ENCODE assay signal across 1 cellular context in genomic region chr9:127937383-127938297, GRCh38.
TF ChIP-seq lines count a peak whose summit lies in the region.

Gene DPM2 (minus strand): TSS chr9:127937854. CDS start chr9:127937820, 34 bp downstream.

TF ChIP-seq in K562, 482 proteins besides CTCF, POLR2A, EP300 and RAD21 (continued from another document and continues in another):
- TF ChIP-seq ZFP1 (CRISPR knock-in tag; IDR thresholded peaks at IDR 0.05) (no peak), PCBP2 (IDR thresholded peaks at IDR 0.05; ENCODE audit: low read depth, low read length, poor library complexity, severe bottlenecking) (no peak), DACH1 (IDR thresholded peaks at IDR 0.05; ENCODE audit: partially characterized antibody) (no peak), RBM39 (optimal IDR thresholded peaks at IDR 0.05; ENCODE audit: low read depth, low read length) (no peak), ZNF197 (CRISPR knock-in tag; IDR thresholded peaks at IDR 0.05; ENCODE audit: low read depth) (no peak), ARHGAP35 (IDR thresholded peaks at IDR 0.05; ENCODE audit: partially characterized antibody) (no peak), ZNF586 (CRISPR knock-in tag; conservative IDR thresholded peaks at IDR 0.05) (no peak), ZNF398 (CRISPR knock-in tag; IDR thresholded peaks at IDR 0.05) (no peak), PHF8 (IDR thresholded peaks at IDR 0.05; ENCODE audit: borderline replicate concordance, low read length) (peak; percentile 77; the same call in 1 of the 2 replicates), ILK (tag; IDR thresholded peaks at IDR 0.05; ENCODE audit: borderline replicate concordance, low read depth) (no peak), MEIS2 (IDR thresholded peaks at IDR 0.05; ENCODE audit: partially characterized antibody) (no peak), ZNF507 (tag; conservative IDR thresholded peaks at IDR 0.05) (no peak), TFE3 (CRISPR knock-in tag; IDR thresholded peaks at IDR 0.05) (no peak), RB1 (IDR thresholded peaks at IDR 0.05; ENCODE audit: low read depth) (no peak), SFPQ (IDR thresholded peaks at IDR 0.05; ENCODE audit: low read depth, low read length) (no peak), ARID2 (IDR thresholded peaks at IDR 0.05) (no peak), CAMTA2 (CRISPR knock-in tag; conservative IDR thresholded peaks at IDR 0.05) (no peak), FOS (IDR thresholded peaks at IDR 0.05; ENCODE audit: extremely low read depth, insufficient read length) (no peak), ZNF644 (tag; IDR thresholded peaks at IDR 0.05; ENCODE audit: low read depth) (no peak), TEAD4 (IDR thresholded peaks at IDR 0.05; ENCODE audit: low read length) (no peak), TEAD4 (CRISPR knock-in tag; IDR thresholded peaks at IDR 0.05; ENCODE audit: borderline replicate concordance) (no peak), TGIF2 (CRISPR knock-in tag; IDR thresholded peaks at IDR 0.05) (no peak), DPF2 (IDR thresholded peaks at IDR 0.05) (no peak), PTTG1 (tag; IDR thresholded peaks at IDR 0.05; ENCODE audit: low read depth) (no peak), ZHX1 (conservative IDR thresholded peaks at IDR 0.05; ENCODE audit: low read length) (no peak), FOXK1 (CRISPR knock-in tag; IDR thresholded peaks at IDR 0.05; ENCODE audit: borderline replicate concordance) (no peak), NCOA6 (IDR thresholded peaks at IDR 0.05) (no peak), DDX20 (tag; IDR thresholded peaks at IDR 0.05; ENCODE audit: low read depth) (no peak), FOXP1 (CRISPR knock-in tag; IDR thresholded peaks at IDR 0.05) (peak; percentile 68; the same call in 1 of the 2 replicates), TFAM (CRISPR knock-in tag; conservative IDR thresholded peaks at IDR 0.05) (no peak), ZEB2 (IDR thresholded peaks at IDR 0.05) (no peak), ETV5 (CRISPR knock-in tag; IDR thresholded peaks at IDR 0.05; ENCODE audit: low read depth) (peak; percentile 72; the same call in 1 of the 2 replicates), ERF (CRISPR knock-in tag; IDR thresholded peaks at IDR 0.05) (no peak), RFX5 (IDR thresholded peaks at IDR 0.05; ENCODE audit: low read depth, low read length) (no peak), C11orf30 (IDR thresholded peaks at IDR 0.05; ENCODE audit: low read depth) (no peak), GTF2F1 (IDR thresholded peaks at IDR 0.05; ENCODE audit: low read depth, low read length) (no peak), ID3 (CRISPR knock-in tag; IDR thresholded peaks at IDR 0.05) (no peak), ID3 (tag; IDR thresholded peaks at IDR 0.05) (no peak), MED1 (CRISPR knock-in tag; IDR thresholded peaks at IDR 0.05; ENCODE audit: borderline replicate concordance) (no peak), SRSF3 (IDR thresholded peaks at IDR 0.05; ENCODE audit: insufficient read depth, low read length) (no peak), ZNF354B (CRISPR knock-in tag; IDR thresholded peaks at IDR 0.05) (no peak), CUX1 (CRISPR knock-in tag; IDR thresholded peaks at IDR 0.05) (no peak), ETS1 (conservative IDR thresholded peaks at IDR 0.05; ENCODE audit: control insufficient read depth, low read depth, low read length) (peak; percentile 96), ELF4 (CRISPR knock-in tag; IDR thresholded peaks at IDR 0.05) (peak; percentile 87), ZNF224 (CRISPR knock-in tag; IDR thresholded peaks at IDR 0.05) (no peak), HNRNPH1 (optimal IDR thresholded peaks at IDR 0.05; ENCODE audit: low read depth, low read length) (no peak), ZNF263 (CRISPR knock-in tag; IDR thresholded peaks at IDR 0.05; ENCODE audit: borderline replicate concordance) (no peak), CBFA2T2 (conservative IDR thresholded peaks at IDR 0.05) (no peak), GABPB1 (CRISPR knock-in tag; IDR thresholded peaks at IDR 0.05) (peak; percentile 99), TBP (optimal IDR thresholded peaks at IDR 0.05; ENCODE audit: low read depth, low read length) (peak; percentile 57), ZNF707 (CRISPR knock-in tag; conservative IDR thresholded peaks at IDR 0.05) (no peak), SNIP1 (IDR thresholded peaks at IDR 0.05; ENCODE audit: low read depth) (no peak), BCL6 (CRISPR knock-in tag; IDR thresholded peaks at IDR 0.05) (no peak), ZC3H11A (IDR thresholded peaks at IDR 0.05; ENCODE audit: low read depth, low read length) (0 out of 2 replicates have a peak, but pooled peaks have one; percentile 40), HBP1 (CRISPR knock-in tag; IDR thresholded peaks at IDR 0.05) (no peak), E2F3 (CRISPR knock-in tag; IDR thresholded peaks at IDR 0.05) (no peak), MCM2 (IDR thresholded peaks at IDR 0.05; ENCODE audit: low read depth) (no peak), MBD2 (IDR thresholded peaks at IDR 0.05; ENCODE audit: borderline replicate concordance, low read depth) (peak; percentile 76), KDM4B (IDR thresholded peaks at IDR 0.05; ENCODE audit: borderline replicate concordance in 2 of 2, low read depth in 1 of 2) (peak in 1 of 2 experiments; percentile 97; a peak in 2 of 4 replicates), SAFB (IDR thresholded peaks at IDR 0.05; ENCODE audit: borderline replicate concordance, low read depth, low read length) (no peak), NFATC3 (IDR thresholded peaks at IDR 0.05) (no peak), SIRT6 (IDR thresholded peaks at IDR 0.05; ENCODE audit: low read depth, low read length) (no peak), GATAD2A (IDR thresholded peaks at IDR 0.05) (no peak)
